ENCODE assay signal across 11 cellular contexts in the genomic region with DNA sequence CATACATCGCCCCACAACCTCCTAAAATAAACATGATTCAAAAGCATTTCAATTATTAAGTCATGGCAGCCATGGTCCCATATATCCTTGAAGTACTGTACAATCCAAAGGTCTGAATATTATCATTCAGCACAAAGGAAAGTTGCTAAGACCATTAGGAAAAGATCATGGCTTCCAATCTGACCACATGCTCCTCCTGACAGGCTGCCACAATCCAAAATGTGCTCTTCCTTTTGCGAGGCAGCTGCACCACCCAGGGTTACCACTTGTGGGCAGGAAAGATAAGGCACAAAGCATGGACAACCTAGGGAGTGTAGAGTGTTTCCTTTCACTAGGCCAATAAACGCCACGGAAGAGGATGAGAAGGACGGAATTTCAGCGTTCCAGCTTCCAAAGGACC. TPM values are rescaled to one million over a fixed set of nuclear protein-coding genes. Genes with fewer than 3 reads are reported as not detected.
DNase-seq lines count a peak whose midpoint lies in the region; ATAC-seq and TF ChIP-seq lines count a peak whose summit lies in the region.
"Had no signal": no experiment of that assay in that cellular context is flagged by ENCODE, and none has a peak within 500 bp of the region (broad histone marks: within the 10 kb centered on the region; RNA-seq: fewer than 3 reads in every experiment).

No MANE protein-coding gene starts in this region.

- no peaks in the 10 kb centered on the region for H3K27me3 ChIP-seq in AG04450 (ENCODE audit: control insufficient read depth, insufficient read depth, low read length)
- no peaks in the 10 kb centered on the region for H3K27me3 ChIP-seq in esophagus muscularis mucosa

- no peaks in the 10 kb centered on the region for H3K9me3 ChIP-seq in AG04450 (ENCODE audit: control insufficient read depth, insufficient read depth, low read length)
- H3K9me3 ChIP-seq in OCI-LY7 (ENCODE audit: low read length) = no peaks in the 10 kb centered on the region
- no peaks in the 10 kb centered on the region for H3K9me3 ChIP-seq in esophagus muscularis mucosa

- intact Hi-C loops in OCI-LY7 (cut with micrococcal nuclease; ENCODE audit: unreplicated experiment) (loop anchor here (10.0 kb wide), 1 partner anchor 192 kb away; no protein-coding TSS in a partner anchor), esophagus muscularis mucosa (cut with DNase I) (loop anchor here (10.0 kb wide), 2 partner anchors 218 to 318 kb away; a partner anchor contains a TSS)

- no peak for ATAC-seq in HG03432 (IDR thresholded peaks at IDR 0.05; ENCODE audit: unreplicated experiment)

- no peak for TF ChIP-seq EP300 in esophagus muscularis mucosa (IDR thresholded peaks at IDR 0.05)

- peaks cover 11% of the 10 kb centered on the region; the same call in 1 of the 2 replicates for H3K79me2 ChIP-seq in OCI-LY7 (ENCODE audit: insufficient read depth, low read depth, low read length)

- DNase-seq in AG04450 (ENCODE audit: low read depth, low spot score) (no peak), OCI-LY7 (ENCODE audit: low spot score) (peak; percentile 41), esophagus muscularis mucosa (ENCODE audit: extremely low spot score) (peak; percentile 47), foreskin melanocyte (no peak), ureter (ENCODE audit: low spot score) (no peak)
- DNase-seq in activated CD4-positive, alpha-beta T cell treated with anti-CD3 and anti-CD28 coated beads for 1 hour = no peak
- DNase-seq: cerebellar nuclear complex, IMR-90, T-helper 9 cell had no signal

- peaks cover 23% of the 10 kb centered on the region; the same call in 1 of the 2 replicates for H3K36me3 ChIP-seq in OCI-LY7 (ENCODE audit: insufficient read depth, low read length)
- H3K36me3 ChIP-seq in esophagus muscularis mucosa = peaks cover 6 to 49% (median 26%) of the 10 kb centered on the region in 4 donors

- H3K27ac ChIP-seq in AG04450 (ENCODE audit: low read depth, low read length) = no peak overlapping the region
- no peak overlapping the region for H3K27ac ChIP-seq in OCI-LY7 (ENCODE audit: low read depth, low read length, poor library complexity, severe bottlenecking)
- H3K27ac ChIP-seq in esophagus muscularis mucosa (replicated peaks in 1 of 4) = no peak overlapping the region

- no peak overlapping the region for H3K4me2 ChIP-seq in OCI-LY7 (ENCODE audit: low read length)

- no peak for TF ChIP-seq POLR2A in esophagus muscularis mucosa (IDR thresholded peaks at IDR 0.05; ENCODE audit: low read depth)

- TF ChIP-seq CTCF in AG04450 (IDR thresholded peaks at IDR 0.05; ENCODE audit: low read depth, low read length) (peak; percentile 18; the same call in 1 of the 2 replicates), GM12872 (IDR thresholded peaks at IDR 0.05; ENCODE audit: insufficient read depth, low read depth, low read length) (0 out of 3 replicates have a peak, but pooled peaks have one; percentile 21), OCI-LY7 (conservative IDR thresholded peaks at IDR 0.05; ENCODE audit: low read length) (peak; percentile 70), esophagus muscularis mucosa (IDR thresholded peaks at IDR 0.05) (no peak)

- H3K4me1 ChIP-seq in OCI-LY7 (ENCODE audit: insufficient read depth, low read length, poor library complexity, severe bottlenecking) (peaks cover 9% of the 10 kb centered on the region), esophagus muscularis mucosa (peaks cover 11 to 24% (median 15%) of the 10 kb centered on the region in 4 donors)

- POLR2A ChIA-PET in AG04450 (lab: Yijun Ruan, JAX) (no interaction called here), OCI-LY7 (lab: Charles Lee) (no interaction called here)

- no peaks in the 10 kb centered on the region for H3K9me2 ChIP-seq in OCI-LY7 (ENCODE audit: insufficient read depth, low read length)

- CTCF ChIA-PET in AG04450 (lab: Charles Lee) (no interaction called here), OCI-LY7 (lab: Charles Lee; ENCODE audit: unreplicated experiment) (no interaction called here)

- BruUV-seq in OCI-LY7 (replicated peaks; lab: Mats Ljungman, UMichigan) = no TSS peak

- H3K4me3 ChIP-seq in AG04450 (ENCODE audit: low read depth, low read length) (no peak overlapping the region), OCI-LY7 (ENCODE audit: low read depth, low read length, poor library complexity, severe bottlenecking) (no peak overlapping the region), esophagus muscularis mucosa (no peak overlapping the region)

- no peak overlapping the region for H2AFZ ChIP-seq in OCI-LY7 (ENCODE audit: low read length)

- no peaks in the 10 kb centered on the region for H4K20me1 ChIP-seq in OCI-LY7 (ENCODE audit: insufficient read depth, low read length)

- 85% methylated on average over 6 of the region's 6 CpGs for WGBS in esophagus muscularis mucosa

RNA-seq across cellular contexts. Expression of a gene that starts 5.4 kb away (rescaled TPM):
- 28.1 and 38.6 TPM in 2 replicates for polyA plus RNA-seq in AG04450 (2011; rRNA removed)
- 4.2 and 4.5 TPM in 2 replicates for polyA minus RNA-seq in AG04450 (2011; rRNA and poly(A)+ RNA removed)
- total RNA-seq in OCI-LY7 (2014; rRNA removed; shearing (Covaris generic)) = 33.6 and 45.8 TPM in 2 replicates
- total RNA-seq in OCI-LY7 (2022) = 48.3 and 53.3 TPM in 2 replicates
- total RNA-seq in esophagus muscularis mucosa = 10 to 100 TPM; 29.4 to 46.9 (median 42.8) TPM
- 40.6 TPM for total RNA-seq in ureter

RNA-seq across cellular contexts. Expression of a gene that starts 36.3 kb away (rescaled TPM):
- polyA plus RNA-seq in AG04450 (2011; rRNA removed) = 49.7 and 59.7 TPM in 2 replicates
- polyA minus RNA-seq in AG04450 (2011; rRNA and poly(A)+ RNA removed) = 29.1 and 50.8 TPM in 2 replicates
- total RNA-seq in OCI-LY7 (2014; rRNA removed; shearing (Covaris generic)) = 79.1 and 110 TPM in 2 replicates
- 144 and 149 TPM in 2 replicates for total RNA-seq in OCI-LY7 (2022)
- total RNA-seq in esophagus muscularis mucosa = 100 to 1,000 TPM; 102 to 129 (median 106) TPM
- 96.9 TPM for total RNA-seq in ureter

RNA-seq across cellular contexts. Expression of a gene that starts 56.1 kb away (rescaled TPM):
- 234 and 299 TPM in 2 replicates for polyA plus RNA-seq in AG04450 (2011; rRNA removed)
- polyA minus RNA-seq in AG04450 (2011; rRNA and poly(A)+ RNA removed) = 209 and 217 TPM in 2 replicates
- total RNA-seq in OCI-LY7 (2014; rRNA removed; shearing (Covaris generic)) = 220 and 250 TPM in 2 replicates
- 365 and 375 TPM in 2 replicates for total RNA-seq in OCI-LY7 (2022)
- 10 to 100 TPM; 22.0 to 80.8 (median 43.5) TPM for total RNA-seq in esophagus muscularis mucosa
- 92.5 TPM for total RNA-seq in ureter

Comparison
In these comparisons a context has a peak if more than half of its experiments do, and no peak if none do; other contexts are left out.
1. DNase-seq: peak in OCI-LY7 (single experiment) and esophagus muscularis mucosa (single experiment); none in AG04450 (single experiment), activated CD4-positive, alpha-beta T cell treated with anti-CD3 and anti-CD28 coated beads for 1 hour (single experiment), foreskin melanocyte (single experiment) and ureter (single experiment).
2. CTCF ChIP-seq: peak in AG04450 (single experiment), GM12872 (single experiment) and OCI-LY7 (single experiment); none in esophagus muscularis mucosa (0 of 3).